In genomic region chr20:53138454-53139291, GRCh38 we compare ENCODE assay signal across 13 cellular contexts.
DNase-seq lines count a peak whose midpoint lies in the region; ATAC-seq, FAIRE-seq and TF ChIP-seq lines count a peak whose summit lies in the region.
"Had no signal": no experiment of that assay in that cellular context is flagged by ENCODE, and none has a peak within 500 bp of the region (broad histone marks: within the 10 kb centered on the region; RNA-seq: fewer than 3 reads in every experiment).

No MANE protein-coding gene starts in this region.

- H4K20me1 ChIP-seq in hepatocyte (ENCODE audit: insufficient read depth, poor library complexity, severe bottlenecking): no peaks in the 10 kb centered on the region

- no peak overlapping the region for H3K4me3 ChIP-seq in brain microvascular endothelial cell (ENCODE audit: low read depth, low read length)
- H3K4me3 ChIP-seq in hepatocyte: no peak overlapping the region
- H3K4me3 ChIP-seq in CD8-positive, alpha-beta T cell (ENCODE audit: low read depth, low read length): no peak overlapping the region

- H3K9me2 ChIP-seq in hepatocyte (replicated peaks; ENCODE audit: insufficient read depth): no peaks in the 10 kb centered on the region

- H3K27ac ChIP-seq in brain microvascular endothelial cell (no peak overlapping the region), hepatocyte (no peak overlapping the region)
- no peak overlapping the region for H3K27ac ChIP-seq in CD8-positive, alpha-beta T cell (ENCODE audit: low read depth, low read length)
- H3K27ac ChIP-seq: VCaP had no signal

- 86% methylated on average over 3 of the region's 3 CpGs for WGBS in hepatocyte (ENCODE audit: low lambda C conversion rate, missing lambda C conversion rate)

- in situ Hi-C loops in brain microvascular endothelial cell (cut with HindIII; ENCODE audit: low pct_ligation_motif_present, low sequenced_read_pairs): no loop called here

- FAIRE-seq in RCC 7860 (lab: Jason Lieb, UNC): no peak

- H3K27me3 ChIP-seq in brain microvascular endothelial cell (replicated peaks) (no peaks in the 10 kb centered on the region), hepatocyte (no peaks in the 10 kb centered on the region)
- H3K27me3 ChIP-seq in CD8-positive, alpha-beta T cell (ENCODE audit: insufficient read depth, low read length): no peaks in the 10 kb centered on the region

- H3K4me1 Mint-ChIP-seq in CD8-positive, alpha-beta T cell (ENCODE audit: low read depth): peaks cover 3% of the 10 kb centered on the region
- H3K4me1 Mint-ChIP-seq: naive B cell had no signal

- no peak overlapping the region for H3K4me2 ChIP-seq in hepatocyte

- intact Hi-C loops in CD8-positive, alpha-beta T cell (cut with DNase I, micrococcal nuclease): no loop called here

- no peak overlapping the region for H3K27ac Mint-ChIP-seq in CD8-positive, alpha-beta T cell
- H3K27ac Mint-ChIP-seq: naive B cell had no signal

- no peak overlapping the region for H3K4me3 Mint-ChIP-seq in CD8-positive, alpha-beta T cell
- H3K4me3 Mint-ChIP-seq: naive B cell had no signal

- H3K36me3 ChIP-seq in brain microvascular endothelial cell (replicated peaks) (no peaks in the 10 kb centered on the region), hepatocyte (replicated peaks; ENCODE audit: insufficient read depth, low read depth) (no peaks in the 10 kb centered on the region)
- H3K36me3 ChIP-seq in CD8-positive, alpha-beta T cell (ENCODE audit: insufficient read depth, low read length): no peaks in the 10 kb centered on the region

- no peaks in the 10 kb centered on the region for H3K36me3 Mint-ChIP-seq in CD8-positive, alpha-beta T cell
- H3K36me3 Mint-ChIP-seq: naive B cell had no signal

- no peaks in the 10 kb centered on the region for H3K9me3 Mint-ChIP-seq in CD8-positive, alpha-beta T cell

- no peak overlapping the region for H2AFZ ChIP-seq in hepatocyte

- no peaks in the 10 kb centered on the region for H3K79me2 ChIP-seq in hepatocyte

- DNase-seq in RCC 7860 (ENCODE audit: low spot score): no peak
- no peak for DNase-seq in brain microvascular endothelial cell
- DNase-seq in hepatocyte (ENCODE audit: low spot score): no peak
- no peak for DNase-seq in CD8-positive, alpha-beta T cell
- DNase-seq: DMS 273 treated with DMSO at 0.1 percent for 48 hours, HCEC 1CT, naive B cell, NCI-H1105 treated with DMSO at 0.1 percent for 48 hours had no signal

- peaks cover 21% of the 10 kb centered on the region for H3K27me3 Mint-ChIP-seq in CD8-positive, alpha-beta T cell (ENCODE audit: low read depth)

- CTCF ChIA-PET in CD8-positive, alpha-beta T cell (lab: Charles Lee): no interaction called here

- ATAC-seq in GM18508 (IDR thresholded peaks at IDR 0.05; ENCODE audit: insufficient read depth, unreplicated experiment) (peak; percentile 82), GM19324 (IDR thresholded peaks at IDR 0.05; ENCODE audit: low FRiP score, unreplicated experiment) (peak; percentile 97), HG02759 (IDR thresholded peaks at IDR 0.05; ENCODE audit: unreplicated experiment) (peak; percentile 87), HG03558 (IDR thresholded peaks at IDR 0.05; ENCODE audit: extremely low read depth, unreplicated experiment) (peak; percentile 89)
- no peak for ATAC-seq in CD8-positive, alpha-beta T cell

- POLR2A ChIA-PET in CD8-positive, alpha-beta T cell (lab: Charles Lee): interaction anchor here (0.6 kb wide), 1 partner anchor 555 kb away, joined by 5 read pairs; no protein-coding TSS in a partner anchor

- H3K9me3 ChIP-seq in hepatocyte (ENCODE audit: low read depth): no peaks in the 10 kb centered on the region
- no peaks in the 10 kb centered on the region for H3K9me3 ChIP-seq in CD8-positive, alpha-beta T cell (ENCODE audit: low read length)

- TF ChIP-seq CTCF in brain microvascular endothelial cell (IDR thresholded peaks at IDR 0.05; ENCODE audit: low read depth, low read length, missing control alignments): no peak
- no peak for TF ChIP-seq CTCF in hepatocyte (IDR thresholded peaks at IDR 0.05; ENCODE audit: poor library complexity)
- TF ChIP-seq CTCF in CD8-positive, alpha-beta T cell (IDR thresholded peaks at IDR 0.05): no peak

- no peaks in the 10 kb centered on the region for H3K4me1 ChIP-seq in hepatocyte (ENCODE audit: insufficient read depth)
- no peaks in the 10 kb centered on the region for H3K4me1 ChIP-seq in CD8-positive, alpha-beta T cell (ENCODE audit: insufficient read depth, low read length)
